ENCODE assay signal across 15 cellular contexts in the genomic region with DNA sequence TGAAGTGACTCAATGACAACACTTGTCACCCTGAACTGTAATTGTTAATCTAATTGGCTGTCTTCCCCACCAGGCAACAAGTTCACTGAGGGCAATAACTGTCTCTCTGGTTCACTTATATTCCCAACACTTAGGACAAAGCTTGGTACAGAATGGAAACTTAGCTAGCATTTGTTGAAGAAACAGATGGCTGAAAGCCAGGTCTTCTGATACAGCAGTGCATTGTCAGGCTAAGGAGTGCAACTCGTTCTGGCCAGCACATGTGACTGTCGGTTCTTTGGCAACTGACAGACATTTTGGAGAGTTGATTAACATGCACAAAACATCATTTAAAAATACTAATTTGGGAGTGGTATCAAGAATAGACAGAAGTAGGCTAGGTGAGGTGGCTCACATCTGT. TPM values are rescaled to one million over a fixed set of nuclear protein-coding genes. Genes with fewer than 3 reads are reported as not detected.
A peak's percentile ranks its signal among the peaks of the same experiment; 100 is the strongest.
DNase-seq lines count a peak whose midpoint lies in the region; ATAC-seq and TF ChIP-seq lines count a peak whose summit lies in the region.
"Had no signal": no experiment of that assay in that cellular context is flagged by ENCODE, and none has a peak within 500 bp of the region (broad histone marks: within the 10 kb centered on the region; RNA-seq: fewer than 3 reads in every experiment).

No MANE protein-coding gene starts in this region.

- no peak for TF ChIP-seq CTCF in body of pancreas (IDR thresholded peaks at IDR 0.05)

- H3K27ac ChIP-seq in body of pancreas = no peak overlapping the region
- H3K27ac ChIP-seq: coronary artery had no signal

- intact Hi-C loops in body of pancreas (cut with DNase I) = no loop called here
- intact Hi-C loops in left cardiac atrium (cut with DNase I) = loop anchor here in 1 of 2 donors (5.0 kb wide), 1 partner anchor 56 kb away; the partner anchor contains the start of gene EFR3B

- peaks cover 7% of the 10 kb centered on the region for H3K4me1 ChIP-seq in body of pancreas
- H3K4me1 ChIP-seq: HAP-1 had no signal

- no peaks in the 10 kb centered on the region for H3K9me3 ChIP-seq in body of pancreas
- H3K9me3 ChIP-seq: HAP-1 had no signal

- H3K4me3 ChIP-seq in body of pancreas = no peak overlapping the region
- H3K4me3 ChIP-seq: coronary artery, HAP-1 had no signal

- ATAC-seq in body of pancreas (peak; percentile 42), left cardiac atrium (peak; percentile 67 to 77), GM18867 (IDR thresholded peaks at IDR 0.05; ENCODE audit: unreplicated experiment) (no peak)
- ATAC-seq: activated CD4-positive, CD25-positive, alpha-beta regulatory T cell treated with anti-CD3 and anti-CD28 coated beads, Interleukin-2, amount 50 U/mL, for 24 hours; T-helper 17 cell had no signal

- no peaks in the 10 kb centered on the region for H3K27me3 ChIP-seq in body of pancreas

- no peaks in the 10 kb centered on the region for H3K36me3 ChIP-seq in body of pancreas (replicated peaks in 1 of 2; ENCODE audit: insufficient read depth in 1 of 2, low read depth in 2 of 2)
- H3K36me3 ChIP-seq: HAP-1 had no signal

- WGBS in body of pancreas, 2 donors = 2 to 6% methylated on average over 2 of the region's 2 CpGs

- no peak for TF ChIP-seq POLR2A in body of pancreas (IDR thresholded peaks at IDR 0.05)

- DNase-seq in NCI-H1105 (lab: John Stamatoyannopoulos, UW) = peak; percentile 6
- peak in 3 of 4 donors; percentile 19 to 21 (median 20) for DNase-seq in body of pancreas
- DNase-seq in left cardiac atrium = no peak
- DNase-seq in putamen (ENCODE audit: low spot score) = peak; percentile 84
- no peak for DNase-seq in NCI-H146 treated with DMSO at 0.1 percent for 48 hours (lab: John Stamatoyannopoulos, UW; ENCODE audit: unreplicated experiment)
- DNase-seq in AG08396 (ENCODE audit: low spot score) = no peak
- no peak for DNase-seq in MV-4-11 (lab: John Stamatoyannopoulos, UW)
- DNase-seq: activated naive CD8-positive, alpha-beta T cell treated with anti-CD3 and anti-CD28 coated beads, Interleukin-2, amount 10 ng/mL, durations not matched to agents 7 days and 5 days; NCI-H1436; NCI-H526; T-helper 17 cell had no signal

RNA-seq across cellular contexts. Expression of gene DNAJC27, which starts 14.6 kb away (rescaled TPM):
- total RNA-seq in body of pancreas = 10 to 100 TPM; 11.4 to 58.7 TPM
- total RNA-seq in left cardiac atrium = 1 to 10 TPM; 7.0 to 8.3 TPM

RNA-seq across cellular contexts. Expression of gene EFR3B, which starts 55.5 kb away (rescaled TPM):
- under 1 TPM; under 0.01 to 0.52 TPM for total RNA-seq in body of pancreas
- 1 to 10 TPM; 7.5 to 8.7 TPM for total RNA-seq in left cardiac atrium
- total RNA-seq: T-helper 17 cell had no signal

Comparison
In these comparisons a context has a peak if more than half of its experiments do, and no peak if none do; other contexts are left out.
1. DNase-seq: peak in NCI-H1105 (single experiment), body of pancreas (3 of 4) and putamen (single experiment); none in left cardiac atrium (single experiment), NCI-H146 treated with DMSO at 0.1 percent for 48 hours (single experiment), AG08396 (single experiment) and MV-4-11 (single experiment).
2. RNA of gene EFR3B, which starts 55.5 kb away (total RNA-seq): 7.5 to 8.7 TPM in left cardiac atrium; under 0.01 to 0.52 TPM in body of pancreas; every median in the first group is over 4 times any median in the second.